Comparison of ENCODE assay signal across 1 cellular context in the genomic region with DNA sequence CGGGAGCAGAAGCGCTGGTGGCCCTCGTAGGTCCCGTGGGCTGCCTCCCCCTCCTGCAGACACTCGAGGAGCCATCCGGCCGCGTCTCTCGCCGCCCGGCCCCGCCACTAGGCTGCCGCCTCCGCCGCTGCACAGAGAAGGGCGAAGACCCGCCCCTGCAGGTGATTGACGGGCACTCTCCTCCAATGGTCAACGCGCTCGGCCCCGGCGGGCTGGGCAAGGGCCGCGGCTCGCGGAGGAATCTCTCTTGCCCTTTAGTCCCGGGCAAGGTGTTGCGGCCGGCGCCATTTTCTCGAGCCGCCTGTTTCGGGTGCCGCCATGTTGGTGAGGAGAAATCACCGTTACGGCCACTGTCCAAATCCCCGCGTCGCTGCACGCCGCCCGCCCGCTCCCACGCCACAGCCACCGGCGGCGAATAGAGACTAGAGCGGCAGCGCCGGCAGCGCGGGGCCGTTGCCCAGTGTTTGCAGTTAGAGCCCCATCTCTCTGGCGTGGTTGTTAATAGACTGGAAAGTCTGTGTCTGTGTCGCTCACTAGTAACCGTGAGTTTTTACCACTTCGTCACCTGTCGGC.
A peak's percentile ranks its signal among the peaks of the same experiment; 100 is the strongest.
TF ChIP-seq lines count a peak whose summit lies in the region.

A gene with protein sequence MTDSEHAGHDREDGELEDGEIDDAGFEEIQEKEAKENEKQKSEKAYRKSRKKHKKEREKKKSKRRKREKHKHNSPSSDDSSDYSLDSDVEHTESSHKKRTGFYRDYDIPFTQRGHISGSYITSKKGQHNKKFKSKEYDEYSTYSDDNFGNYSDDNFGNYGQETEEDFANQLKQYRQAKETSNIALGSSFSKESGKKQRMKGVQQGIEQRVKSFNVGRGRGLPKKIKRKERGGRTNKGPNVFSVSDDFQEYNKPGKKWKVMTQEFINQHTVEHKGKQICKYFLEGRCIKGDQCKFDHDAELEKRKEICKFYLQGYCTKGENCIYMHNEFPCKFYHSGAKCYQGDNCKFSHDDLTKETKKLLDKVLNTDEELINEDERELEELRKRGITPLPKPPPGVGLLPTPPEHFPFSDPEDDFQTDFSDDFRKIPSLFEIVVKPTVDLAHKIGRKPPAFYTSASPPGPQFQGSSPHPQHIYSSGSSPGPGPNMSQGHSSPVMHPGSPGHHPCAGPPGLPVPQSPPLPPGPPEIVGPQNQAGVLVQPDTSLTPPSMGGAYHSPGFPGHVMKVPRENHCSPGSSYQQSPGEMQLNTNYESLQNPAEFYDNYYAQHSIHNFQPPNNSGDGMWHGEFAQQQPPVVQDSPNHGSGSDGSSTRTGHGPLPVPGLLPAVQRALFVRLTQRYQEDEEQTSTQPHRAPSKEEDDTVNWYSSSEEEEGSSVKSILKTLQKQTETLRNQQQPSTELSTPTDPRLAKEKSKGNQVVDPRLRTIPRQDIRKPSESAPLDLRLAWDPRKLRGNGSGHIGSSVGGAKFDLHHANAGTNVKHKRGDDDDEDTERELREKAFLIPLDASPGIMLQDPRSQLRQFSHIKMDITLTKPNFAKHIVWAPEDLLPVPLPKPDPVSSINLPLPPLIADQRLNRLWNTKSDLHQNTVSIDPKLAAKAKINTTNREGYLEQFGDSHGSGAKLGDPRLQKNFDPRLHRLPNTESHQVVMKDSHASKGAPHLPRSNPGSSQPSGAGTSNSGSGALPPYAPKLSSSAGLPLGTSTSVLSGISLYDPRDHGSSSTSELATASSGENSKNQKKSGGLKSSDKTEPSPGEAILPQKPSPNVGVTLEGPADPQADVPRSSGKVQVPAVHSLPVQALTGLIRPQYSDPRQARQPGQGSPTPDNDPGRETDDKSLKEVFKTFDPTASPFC (plus strand): TSS at position 284 of the 573 bp plus-strand sequence. CDS start 398 bp downstream, outside the sequence.

TF ChIP-seq in K562, 482 proteins besides CTCF, POLR2A, EP300 and RAD21 (continued from another document and continues in another):
- no peak for TF ChIP-seq ZNF354B (CRISPR knock-in tag; IDR thresholded peaks at IDR 0.05)
- TF ChIP-seq RBM17 (IDR thresholded peaks at IDR 0.05; ENCODE audit: borderline replicate concordance, low read depth, low read length): no peak
- TF ChIP-seq, protein P1, sequence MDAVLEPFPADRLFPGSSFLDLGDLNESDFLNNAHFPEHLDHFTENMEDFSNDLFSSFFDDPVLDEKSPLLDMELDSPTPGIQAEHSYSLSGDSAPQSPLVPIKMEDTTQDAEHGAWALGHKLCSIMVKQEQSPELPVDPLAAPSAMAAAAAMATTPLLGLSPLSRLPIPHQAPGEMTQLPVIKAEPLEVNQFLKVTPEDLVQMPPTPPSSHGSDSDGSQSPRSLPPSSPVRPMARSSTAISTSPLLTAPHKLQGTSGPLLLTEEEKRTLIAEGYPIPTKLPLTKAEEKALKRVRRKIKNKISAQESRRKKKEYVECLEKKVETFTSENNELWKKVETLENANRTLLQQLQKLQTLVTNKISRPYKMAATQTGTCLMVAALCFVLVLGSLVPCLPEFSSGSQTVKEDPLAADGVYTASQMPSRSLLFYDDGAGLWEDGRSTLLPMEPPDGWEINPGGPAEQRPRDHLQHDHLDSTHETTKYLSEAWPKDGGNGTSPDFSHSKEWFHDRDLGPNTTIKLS (IDR thresholded peaks at IDR 0.05; ENCODE audit: borderline replicate concordance, low read depth): peak; percentile 73; the same call in 1 of the 2 replicates
- no peak for TF ChIP-seq XRCC4 (IDR thresholded peaks at IDR 0.05; ENCODE audit: extremely low read depth, insufficient read depth, insufficient read length)
- TF ChIP-seq, protein P2, sequence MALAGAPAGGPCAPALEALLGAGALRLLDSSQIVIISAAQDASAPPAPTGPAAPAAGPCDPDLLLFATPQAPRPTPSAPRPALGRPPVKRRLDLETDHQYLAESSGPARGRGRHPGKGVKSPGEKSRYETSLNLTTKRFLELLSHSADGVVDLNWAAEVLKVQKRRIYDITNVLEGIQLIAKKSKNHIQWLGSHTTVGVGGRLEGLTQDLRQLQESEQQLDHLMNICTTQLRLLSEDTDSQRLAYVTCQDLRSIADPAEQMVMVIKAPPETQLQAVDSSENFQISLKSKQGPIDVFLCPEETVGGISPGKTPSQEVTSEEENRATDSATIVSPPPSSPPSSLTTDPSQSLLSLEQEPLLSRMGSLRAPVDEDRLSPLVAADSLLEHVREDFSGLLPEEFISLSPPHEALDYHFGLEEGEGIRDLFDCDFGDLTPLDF (CRISPR knock-in tag; IDR thresholded peaks at IDR 0.05): peak; percentile 49; the same call in 1 of the 2 replicates
- TF ChIP-seq SIN3B (IDR thresholded peaks at IDR 0.05; ENCODE audit: low read depth): no peak
- no peak for TF ChIP-seq ESRRB (CRISPR knock-in tag; IDR thresholded peaks at IDR 0.05; ENCODE audit: borderline replicate concordance)
- no peak for TF ChIP-seq CCAR2 (IDR thresholded peaks at IDR 0.05; ENCODE audit: low read depth, low read length)
- TF ChIP-seq THRAP3 (IDR thresholded peaks at IDR 0.05; ENCODE audit: borderline replicate concordance): no peak
- TF ChIP-seq SNRNP70 (optimal IDR thresholded peaks at IDR 0.05; ENCODE audit: low read depth, low read length): no peak
- TF ChIP-seq CBX8 (IDR thresholded peaks at IDR 0.05; ENCODE audit: borderline replicate concordance, extremely low read depth, low read depth, low read length, poor library complexity, severe bottlenecking): no peak
- TF ChIP-seq BCOR (IDR thresholded peaks at IDR 0.05): peak; percentile 74; the same call in 1 of the 2 replicates
- no peak for TF ChIP-seq ZNF589 (CRISPR knock-in tag; IDR thresholded peaks at IDR 0.05; ENCODE audit: low read depth)
- TF ChIP-seq, protein P3, sequence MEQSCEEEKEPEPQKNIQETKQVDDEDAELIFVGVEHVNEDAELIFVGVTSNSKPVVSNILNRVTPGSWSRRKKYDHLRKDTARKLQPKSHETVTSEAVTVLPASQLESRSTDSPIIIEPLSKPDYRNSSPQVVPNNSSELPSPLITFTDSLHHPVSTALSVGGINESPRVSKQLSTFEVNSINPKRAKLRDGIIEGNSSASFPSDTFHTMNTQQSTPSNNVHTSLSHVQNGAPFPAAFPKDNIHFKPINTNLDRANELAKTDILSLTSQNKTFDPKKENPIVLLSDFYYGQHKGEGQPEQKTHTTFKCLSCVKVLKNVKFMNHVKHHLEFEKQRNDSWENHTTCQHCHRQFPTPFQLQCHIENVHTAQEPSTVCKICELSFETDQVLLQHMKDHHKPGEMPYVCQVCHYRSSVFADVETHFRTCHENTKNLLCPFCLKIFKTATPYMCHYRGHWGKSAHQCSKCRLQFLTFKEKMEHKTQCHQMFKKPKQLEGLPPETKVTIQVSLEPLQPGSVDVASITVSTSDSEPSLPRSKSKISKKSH (CRISPR knock-in tag; IDR thresholded peaks at IDR 0.05): no peak
- TF ChIP-seq, protein P4, sequence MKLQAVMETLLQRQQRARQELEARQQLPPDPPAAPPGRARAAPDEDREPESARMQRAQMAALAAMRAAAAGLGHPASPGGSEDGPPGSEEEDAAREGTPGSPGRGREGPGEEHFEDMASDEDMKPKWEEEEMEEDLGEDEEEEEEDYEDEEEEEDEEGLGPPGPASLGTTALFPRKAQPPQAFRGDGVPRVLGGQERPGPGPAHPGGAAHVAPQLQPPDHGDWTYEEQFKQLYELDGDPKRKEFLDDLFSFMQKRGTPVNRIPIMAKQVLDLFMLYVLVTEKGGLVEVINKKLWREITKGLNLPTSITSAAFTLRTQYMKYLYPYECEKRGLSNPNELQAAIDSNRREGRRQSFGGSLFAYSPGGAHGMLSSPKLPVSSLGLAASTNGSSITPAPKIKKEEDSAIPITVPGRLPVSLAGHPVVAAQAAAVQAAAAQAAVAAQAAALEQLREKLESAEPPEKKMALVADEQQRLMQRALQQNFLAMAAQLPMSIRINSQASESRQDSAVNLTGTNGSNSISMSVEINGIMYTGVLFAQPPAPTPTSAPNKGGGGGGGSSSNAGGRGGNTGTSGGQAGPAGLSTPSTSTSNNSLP (IDR thresholded peaks at IDR 0.05; ENCODE audit: borderline replicate concordance, low read depth, low read length): no peak
- peak; percentile 54 for TF ChIP-seq NCOR1 (IDR thresholded peaks at IDR 0.05)
- TF ChIP-seq POLR2H (tag; IDR thresholded peaks at IDR 0.05; ENCODE audit: low read depth): peak; percentile 94
- TF ChIP-seq HDAC3 (IDR thresholded peaks at IDR 0.05; ENCODE audit: borderline replicate concordance, partially characterized antibody): peak; percentile 49
- TF ChIP-seq ZFP30 (CRISPR knock-in tag; IDR thresholded peaks at IDR 0.05; ENCODE audit: borderline replicate concordance): no peak
- no peak for TF ChIP-seq ARID2 (IDR thresholded peaks at IDR 0.05)
- peak; percentile 69 for TF ChIP-seq KLF1 (tag; IDR thresholded peaks at IDR 0.05)
- TF ChIP-seq ZNF197 (CRISPR knock-in tag; IDR thresholded peaks at IDR 0.05; ENCODE audit: low read depth): 0 out of 2 replicates have a peak, but pooled peaks have one; percentile 23
- TF ChIP-seq, protein P5, sequence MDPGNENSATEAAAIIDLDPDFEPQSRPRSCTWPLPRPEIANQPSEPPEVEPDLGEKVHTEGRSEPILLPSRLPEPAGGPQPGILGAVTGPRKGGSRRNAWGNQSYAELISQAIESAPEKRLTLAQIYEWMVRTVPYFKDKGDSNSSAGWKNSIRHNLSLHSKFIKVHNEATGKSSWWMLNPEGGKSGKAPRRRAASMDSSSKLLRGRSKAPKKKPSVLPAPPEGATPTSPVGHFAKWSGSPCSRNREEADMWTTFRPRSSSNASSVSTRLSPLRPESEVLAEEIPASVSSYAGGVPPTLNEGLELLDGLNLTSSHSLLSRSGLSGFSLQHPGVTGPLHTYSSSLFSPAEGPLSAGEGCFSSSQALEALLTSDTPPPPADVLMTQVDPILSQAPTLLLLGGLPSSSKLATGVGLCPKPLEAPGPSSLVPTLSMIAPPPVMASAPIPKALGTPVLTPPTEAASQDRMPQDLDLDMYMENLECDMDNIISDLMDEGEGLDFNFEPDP (CRISPR knock-in tag; IDR thresholded peaks at IDR 0.05): no peak
- TF ChIP-seq, protein P6, sequence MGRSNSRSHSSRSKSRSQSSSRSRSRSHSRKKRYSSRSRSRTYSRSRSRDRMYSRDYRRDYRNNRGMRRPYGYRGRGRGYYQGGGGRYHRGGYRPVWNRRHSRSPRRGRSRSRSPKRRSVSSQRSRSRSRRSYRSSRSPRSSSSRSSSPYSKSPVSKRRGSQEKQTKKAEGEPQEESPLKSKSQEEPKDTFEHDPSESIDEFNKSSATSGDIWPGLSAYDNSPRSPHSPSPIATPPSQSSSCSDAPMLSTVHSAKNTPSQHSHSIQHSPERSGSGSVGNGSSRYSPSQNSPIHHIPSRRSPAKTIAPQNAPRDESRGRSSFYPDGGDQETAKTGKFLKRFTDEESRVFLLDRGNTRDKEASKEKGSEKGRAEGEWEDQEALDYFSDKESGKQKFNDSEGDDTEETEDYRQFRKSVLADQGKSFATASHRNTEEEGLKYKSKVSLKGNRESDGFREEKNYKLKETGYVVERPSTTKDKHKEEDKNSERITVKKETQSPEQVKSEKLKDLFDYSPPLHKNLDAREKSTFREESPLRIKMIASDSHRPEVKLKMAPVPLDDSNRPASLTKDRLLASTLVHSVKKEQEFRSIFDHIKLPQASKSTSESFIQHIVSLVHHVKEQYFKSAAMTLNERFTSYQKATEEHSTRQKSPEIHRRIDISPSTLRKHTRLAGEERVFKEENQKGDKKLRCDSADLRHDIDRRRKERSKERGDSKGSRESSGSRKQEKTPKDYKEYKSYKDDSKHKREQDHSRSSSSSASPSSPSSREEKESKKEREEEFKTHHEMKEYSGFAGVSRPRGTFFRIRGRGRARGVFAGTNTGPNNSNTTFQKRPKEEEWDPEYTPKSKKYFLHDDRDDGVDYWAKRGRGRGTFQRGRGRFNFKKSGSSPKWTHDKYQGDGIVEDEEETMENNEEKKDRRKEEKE (IDR thresholded peaks at IDR 0.05; ENCODE audit: borderline replicate concordance in 1 of 2, control insufficient read depth in 1 of 2, low read depth in 2 of 2, low read length in 1 of 2): peak in 1 of 2 experiments; percentile 60; a peak in 1 of 4 replicates
- TF ChIP-seq CREM (IDR thresholded peaks at IDR 0.05; ENCODE audit: low read depth): peak; percentile 86
- TF ChIP-seq, protein P7, sequence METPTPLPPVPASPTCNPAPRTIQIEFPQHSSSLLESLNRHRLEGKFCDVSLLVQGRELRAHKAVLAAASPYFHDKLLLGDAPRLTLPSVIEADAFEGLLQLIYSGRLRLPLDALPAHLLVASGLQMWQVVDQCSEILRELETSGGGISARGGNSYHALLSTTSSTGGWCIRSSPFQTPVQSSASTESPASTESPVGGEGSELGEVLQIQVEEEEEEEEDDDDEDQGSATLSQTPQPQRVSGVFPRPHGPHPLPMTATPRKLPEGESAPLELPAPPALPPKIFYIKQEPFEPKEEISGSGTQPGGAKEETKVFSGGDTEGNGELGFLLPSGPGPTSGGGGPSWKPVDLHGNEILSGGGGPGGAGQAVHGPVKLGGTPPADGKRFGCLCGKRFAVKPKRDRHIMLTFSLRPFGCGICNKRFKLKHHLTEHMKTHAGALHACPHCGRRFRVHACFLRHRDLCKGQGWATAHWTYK (CRISPR knock-in tag; IDR thresholded peaks at IDR 0.05): 0 out of 2 replicates have a peak, but pooled peaks have one; percentile 56
- TF ChIP-seq ZNF584 (CRISPR knock-in tag; IDR thresholded peaks at IDR 0.05; ENCODE audit: low read depth): 0 out of 2 replicates have a peak, but pooled peaks have one; percentile 45
- TF ChIP-seq ZBTB17 (CRISPR knock-in tag; IDR thresholded peaks at IDR 0.05): peak; percentile 7; the same call in 1 of the 2 replicates
- TF ChIP-seq, protein P8, sequence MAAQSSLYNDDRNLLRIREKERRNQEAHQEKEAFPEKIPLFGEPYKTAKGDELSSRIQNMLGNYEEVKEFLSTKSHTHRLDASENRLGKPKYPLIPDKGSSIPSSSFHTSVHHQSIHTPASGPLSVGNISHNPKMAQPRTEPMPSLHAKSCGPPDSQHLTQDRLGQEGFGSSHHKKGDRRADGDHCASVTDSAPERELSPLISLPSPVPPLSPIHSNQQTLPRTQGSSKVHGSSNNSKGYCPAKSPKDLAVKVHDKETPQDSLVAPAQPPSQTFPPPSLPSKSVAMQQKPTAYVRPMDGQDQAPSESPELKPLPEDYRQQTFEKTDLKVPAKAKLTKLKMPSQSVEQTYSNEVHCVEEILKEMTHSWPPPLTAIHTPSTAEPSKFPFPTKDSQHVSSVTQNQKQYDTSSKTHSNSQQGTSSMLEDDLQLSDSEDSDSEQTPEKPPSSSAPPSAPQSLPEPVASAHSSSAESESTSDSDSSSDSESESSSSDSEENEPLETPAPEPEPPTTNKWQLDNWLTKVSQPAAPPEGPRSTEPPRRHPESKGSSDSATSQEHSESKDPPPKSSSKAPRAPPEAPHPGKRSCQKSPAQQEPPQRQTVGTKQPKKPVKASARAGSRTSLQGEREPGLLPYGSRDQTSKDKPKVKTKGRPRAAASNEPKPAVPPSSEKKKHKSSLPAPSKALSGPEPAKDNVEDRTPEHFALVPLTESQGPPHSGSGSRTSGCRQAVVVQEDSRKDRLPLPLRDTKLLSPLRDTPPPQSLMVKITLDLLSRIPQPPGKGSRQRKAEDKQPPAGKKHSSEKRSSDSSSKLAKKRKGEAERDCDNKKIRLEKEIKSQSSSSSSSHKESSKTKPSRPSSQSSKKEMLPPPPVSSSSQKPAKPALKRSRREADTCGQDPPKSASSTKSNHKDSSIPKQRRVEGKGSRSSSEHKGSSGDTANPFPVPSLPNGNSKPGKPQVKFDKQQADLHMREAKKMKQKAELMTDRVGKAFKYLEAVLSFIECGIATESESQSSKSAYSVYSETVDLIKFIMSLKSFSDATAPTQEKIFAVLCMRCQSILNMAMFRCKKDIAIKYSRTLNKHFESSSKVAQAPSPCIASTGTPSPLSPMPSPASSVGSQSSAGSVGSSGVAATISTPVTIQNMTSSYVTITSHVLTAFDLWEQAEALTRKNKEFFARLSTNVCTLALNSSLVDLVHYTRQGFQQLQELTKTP (IDR thresholded peaks at IDR 0.05; ENCODE audit: low read depth in 1 of 2, partially characterized antibody in 2 of 2): peak in 1 of 2 experiments; percentile 65
- no peak; a peak in 1 of 4 replicates for TF ChIP-seq SIX5 (IDR thresholded peaks at IDR 0.05; ENCODE audit: borderline replicate concordance in 1 of 2, insufficient read depth in 1 of 2, low read depth in 1 of 2, low read length in 2 of 2)
- no peak for TF ChIP-seq ERF (CRISPR knock-in tag; IDR thresholded peaks at IDR 0.05)
